Comparison of ENCODE assay signal across 1 cellular context in the genomic region with DNA sequence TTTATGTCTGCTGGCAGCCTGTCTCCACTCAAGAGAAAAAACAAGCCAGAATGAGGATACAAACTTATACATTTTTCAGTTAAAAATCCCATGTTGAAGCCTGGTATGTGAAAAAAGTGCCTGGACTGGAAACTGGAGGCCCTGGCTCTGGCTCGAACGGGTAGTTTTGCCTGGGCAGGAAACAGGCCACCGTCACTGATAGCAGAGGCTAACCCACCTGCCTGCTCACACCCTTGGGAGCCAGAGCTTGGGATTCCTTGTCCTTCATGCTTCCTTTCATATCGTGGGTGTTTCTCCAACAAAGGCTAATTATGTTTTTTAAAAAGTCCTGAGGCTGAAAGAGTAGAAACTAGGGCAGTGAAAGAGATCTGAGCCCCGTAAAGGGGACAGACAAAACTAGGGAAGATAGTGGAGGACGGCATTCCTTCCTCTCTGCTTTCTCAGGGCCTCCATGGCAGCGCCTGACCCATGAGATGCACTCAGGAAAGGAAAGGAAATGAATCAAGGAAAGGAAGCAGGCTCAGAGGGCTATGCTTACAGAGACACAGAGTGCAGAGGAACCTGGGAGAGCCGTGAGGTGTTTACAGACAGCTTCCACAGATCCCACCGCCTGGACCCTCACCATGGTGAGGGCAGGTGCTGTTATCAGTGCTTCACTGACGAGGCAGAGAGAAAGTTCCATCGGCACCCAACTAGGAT.
TF ChIP-seq lines count a peak whose summit lies in the region.

No MANE protein-coding gene starts in this region.

TF ChIP-seq in HepG2, 621 proteins besides CTCF, POLR2A, EP300 and RAD21 (continued from another document):
- no peak for TF ChIP-seq ZZZ3 (CRISPR knock-in tag; IDR thresholded peaks at IDR 0.05; ENCODE audit: borderline replicate concordance)
- TF ChIP-seq ZNF605 (CRISPR knock-in tag; IDR thresholded peaks at IDR 0.05), result no peak
- no peak for TF ChIP-seq ZNF20 (CRISPR knock-in tag; IDR thresholded peaks at IDR 0.05)
- TF ChIP-seq GATAD1 (CRISPR knock-in tag; IDR thresholded peaks at IDR 0.05), result no peak
- no peak for TF ChIP-seq ZNF451 (CRISPR knock-in tag; IDR thresholded peaks at IDR 0.05)
